Comparison of ENCODE assay signal across 8 cellular contexts in genomic region chr5:173615884-173616576, GRCh38. TPM values are rescaled to one million over a fixed set of nuclear protein-coding genes. Genes with fewer than 3 reads are reported as not detected.
A peak's percentile ranks its signal among the peaks of the same experiment; 100 is the strongest.
DNase-seq lines count a peak whose midpoint lies in the region; ATAC-seq and TF ChIP-seq lines count a peak whose summit lies in the region.

No MANE protein-coding gene starts in this region.

- H4K20me1 ChIP-seq in H9 (ENCODE audit: control insufficient read depth, insufficient read depth, insufficient read length) (no peaks in the 10 kb centered on the region), Loucy (ENCODE audit: insufficient read depth, low read length, poor library complexity, severe bottlenecking) (peaks cover 27% of the 10 kb centered on the region)

- H3K79me1 ChIP-seq in H9 (ENCODE audit: insufficient read depth, low read depth, low read length, poor library complexity, severe bottlenecking), result no peaks in the 10 kb centered on the region
- H3K79me1 ChIP-seq in trophoblast cell (ENCODE audit: low read length), result peaks cover 5% of the 10 kb centered on the region

- H2BK120ac ChIP-seq in H9 (ENCODE audit: low read depth, low read length, poor library complexity, severe bottlenecking) (no peak overlapping the region), trophoblast cell (ENCODE audit: insufficient read depth, low read length, poor library complexity) (peak overlapping the region; percentile 26)

- peak overlapping the region; percentile 87 for H4K12ac ChIP-seq in trophoblast cell (ENCODE audit: low read depth, low read length)

- H3K14ac ChIP-seq in H9 (ENCODE audit: insufficient read depth, low read length) (peak overlapping the region; percentile 92), trophoblast cell (ENCODE audit: low read length) (peak overlapping the region; percentile 76)

- H3K36me3 ChIP-seq in Loucy (ENCODE audit: insufficient read depth, low read length) (no peaks in the 10 kb centered on the region), trophoblast cell (ENCODE audit: control insufficient read depth in 1 of 2, insufficient read depth in 2 of 2, low read length in 2 of 2) (peaks cover 6 to 15% of the 10 kb centered on the region in 2 experiments), tibial nerve (peaks cover 0 to 22% (median 0%) of the 10 kb centered on the region in 3 donors)

- H3T11ph ChIP-seq in H9 (ENCODE audit: low read length), result no peak overlapping the region

- H4K8ac ChIP-seq in H9 (replicated peaks; ENCODE audit: insufficient read length, low read depth, low read length) (no peak overlapping the region), trophoblast cell (ENCODE audit: low read depth, low read length) (peak overlapping the region; percentile 86)

- TF ChIP-seq EP300 in tibial nerve (IDR thresholded peaks at IDR 0.05), result no peak

- H3K27ac ChIP-seq in H9 (ENCODE audit: insufficient read length, low read depth, low read length) (no peak overlapping the region), trophoblast cell (ENCODE audit: low read depth, low read length) (peak overlapping the region; percentile 51), tibial nerve (peak overlapping the region; percentile 93 to 96 (median 95))

- TF ChIP-seq POLR2A in tibial nerve (IDR thresholded peaks at IDR 0.05), result no peak

- H3K9me3 Mint-ChIP-seq in H9, result no peaks in the 10 kb centered on the region
- no peaks in the 10 kb centered on the region for H3K9me3 Mint-ChIP-seq in activated naive CD8-positive, alpha-beta T cell (ENCODE audit: low read depth)

- WGBS in H9 (ENCODE audit: extremely low coverage, insufficient read length, low lambda C conversion rate), result no CpG with 5 or more reads among the region's 55 CpGs
- WGBS in trophoblast cell (ENCODE audit: extremely low coverage, insufficient coverage, insufficient read length), result no CpG with 5 or more reads among the region's 55 CpGs
- WGBS in tibial nerve, 2 donors, result 0 to 1% methylated on average over 17 to 35 of the region's 55 CpGs

- no peak overlapping the region for H4K5ac ChIP-seq in H9 (ENCODE audit: insufficient read length, low read depth, low read length)

- no peak overlapping the region for H4K91ac ChIP-seq in H9 (ENCODE audit: insufficient read length, low read depth, low read length)
- H4K91ac ChIP-seq in trophoblast cell (ENCODE audit: low read depth, low read length), result peak overlapping the region; percentile 62

- H2AK5ac ChIP-seq in H9 (ENCODE audit: insufficient read length, low read length) (no peak overlapping the region), trophoblast cell (ENCODE audit: low read length) (no peak overlapping the region)

- H3K23ac ChIP-seq in H9 (ENCODE audit: insufficient read length, low read depth, low read length) (no peak overlapping the region), trophoblast cell (ENCODE audit: low read length) (no peak overlapping the region)

- peaks cover 5% of the 10 kb centered on the region for H3K4me1 ChIP-seq in H9 (ENCODE audit: insufficient read depth, low read length)
- peaks cover 32% of the 10 kb centered on the region for H3K4me1 ChIP-seq in Loucy (ENCODE audit: insufficient read depth, low read length, poor library complexity, severe bottlenecking)
- peaks cover 7 to 8% of the 10 kb centered on the region in 2 experiments for H3K4me1 ChIP-seq in trophoblast cell (ENCODE audit: control insufficient read depth in 1 of 2, insufficient read depth in 2 of 2, low read length in 2 of 2)
- H3K4me1 ChIP-seq in tibial nerve, result peaks cover 3 to 56% (median 24%) of the 10 kb centered on the region in 4 donors

- H3K4me2 ChIP-seq in H9 (ENCODE audit: insufficient read depth, insufficient read length, low read length) (peak overlapping the region; percentile 81), Loucy (ENCODE audit: low read depth, low read length, poor library complexity, severe bottlenecking) (peak overlapping the region; percentile 82), trophoblast cell (ENCODE audit: low read length) (peak overlapping the region; percentile 80)

- H2BK5ac ChIP-seq in H9 (ENCODE audit: insufficient read length, low read length), result no peak overlapping the region
- peak overlapping the region; percentile 65 for H2BK5ac ChIP-seq in trophoblast cell (ENCODE audit: low read depth, low read length, poor library complexity)

- peak; percentile 37 for DNase-seq in GM04503 (ENCODE audit: low read depth)
- peak; percentile 63 for DNase-seq in H9
- DNase-seq in Right ventricle myocardium inferior (ENCODE audit: missing footprints), result no peak
- DNase-seq in trophoblast cell, result peak; percentile 76 to 77
- peak; percentile 42 to 52 for DNase-seq in tibial nerve (ENCODE audit: low spot score in 2 of 2)

- no peak overlapping the region for H2BK20ac ChIP-seq in H9 (ENCODE audit: low read depth, low read length, poor library complexity, severe bottlenecking)

- no peak overlapping the region for H2BK12ac ChIP-seq in H9 (ENCODE audit: insufficient read length, low read depth, low read length)
- no peak overlapping the region for H2BK12ac ChIP-seq in trophoblast cell (ENCODE audit: low read length)

- no peaks in the 10 kb centered on the region for H3K9me2 ChIP-seq in Loucy (replicated peaks; ENCODE audit: low read depth, low read length)

- peak overlapping the region; percentile 87 for H3K9ac ChIP-seq in H9 (ENCODE audit: extremely low read depth, insufficient read length, low read length)
- peak overlapping the region; percentile 80 for H3K9ac ChIP-seq in Loucy (ENCODE audit: low read depth, low read length, poor library complexity, severe bottlenecking)
- H3K9ac ChIP-seq in trophoblast cell (ENCODE audit: low read length), result peak overlapping the region; percentile 90

- ATAC-seq in SK-N-SH treated with all-trans-retinoic acid at 6 μM for 48 hours (peak; percentile 83), Right ventricle myocardium inferior (peak; percentile 60)

- H3K27ac Mint-ChIP-seq in H9, result peak overlapping the region; percentile 93 to 98 (median 96); a peak in 6 of 7 replicates
- H3K27ac Mint-ChIP-seq in activated naive CD8-positive, alpha-beta T cell, result peak overlapping the region; percentile 84

- no peaks in the 10 kb centered on the region for H3K27me3 Mint-ChIP-seq in H9 (ENCODE audit: low read depth)
- H3K27me3 Mint-ChIP-seq in activated naive CD8-positive, alpha-beta T cell, result no peaks in the 10 kb centered on the region

- no peak overlapping the region for H3K56ac ChIP-seq in H9 (ENCODE audit: insufficient read length, low read depth, low read length)

- H3K9me3 ChIP-seq in H9 (ENCODE audit: control insufficient read depth, low read depth, low read length) (no peaks in the 10 kb centered on the region), Loucy (ENCODE audit: insufficient read depth, low read depth, low read length) (no peaks in the 10 kb centered on the region), trophoblast cell (ENCODE audit: insufficient read depth, low read depth, low read length) (no peaks in the 10 kb centered on the region), tibial nerve (no peaks in the 10 kb centered on the region)

- H2AFZ ChIP-seq in H9 (ENCODE audit: low read length) (no peak overlapping the region), Loucy (ENCODE audit: low read length) (peak overlapping the region; percentile 75; the same call in 1 of the 2 replicates), trophoblast cell (ENCODE audit: insufficient read depth, low read length, poor library complexity) (peak overlapping the region; percentile 14)

- peaks cover 22 to 35% (median 27%) of the 10 kb centered on the region in 3 experiments for H3K36me3 Mint-ChIP-seq in H9 (ENCODE audit: insufficient read depth in 1 of 3, low read depth in 3 of 3)
- peaks cover 3% of the 10 kb centered on the region for H3K36me3 Mint-ChIP-seq in activated naive CD8-positive, alpha-beta T cell

- intact Hi-C loops in Right ventricle myocardium inferior (cut with DNase I), result loop anchor here (5.0 kb wide), 3 partner anchors 146 to 696 kb away; partner anchors contain the start of gene CPEB4

- peaks cover 45% of the 10 kb centered on the region for H3K79me2 ChIP-seq in H9 (ENCODE audit: insufficient read depth, low read length)
- H3K79me2 ChIP-seq in Loucy (ENCODE audit: insufficient read depth, low read length), result peaks cover 50% of the 10 kb centered on the region
- peaks cover 10% of the 10 kb centered on the region for H3K79me2 ChIP-seq in trophoblast cell (ENCODE audit: control insufficient read depth, insufficient read depth, low read length, poor library complexity)

- H2BK15ac ChIP-seq in H9 (ENCODE audit: low read depth, low read length), result no peak overlapping the region

- peak; percentile 72 for TF ChIP-seq CTCF in H9 (conservative IDR thresholded peaks at IDR 0.05)
- TF ChIP-seq CTCF in Loucy (conservative IDR thresholded peaks at IDR 0.05; ENCODE audit: low read length), result peak; percentile 49
- TF ChIP-seq CTCF in tibial nerve (IDR thresholded peaks at IDR 0.05), result peak; percentile 62 to 82 (median 69)

- H3K4me3 Mint-ChIP-seq in H9, result peak overlapping the region; percentile 95 to 97
- peak overlapping the region; percentile 95 for H3K4me3 Mint-ChIP-seq in activated naive CD8-positive, alpha-beta T cell

- H3K4me1 Mint-ChIP-seq in H9, result peaks cover 39 to 40% of the 10 kb centered on the region in 2 experiments
- H3K4me1 Mint-ChIP-seq in activated naive CD8-positive, alpha-beta T cell (ENCODE audit: low read depth), result peaks cover 58% of the 10 kb centered on the region

- peaks cover 4% of the 10 kb centered on the region for H3K23me2 ChIP-seq in H9 (ENCODE audit: insufficient read length, low read depth, low read length, poor library complexity, severe bottlenecking)

- H3K18ac ChIP-seq in H9 (ENCODE audit: insufficient read length, low read depth, low read length) (peak overlapping the region; percentile 90), trophoblast cell (ENCODE audit: low read length) (peak overlapping the region; percentile 73)

- H3K27me3 ChIP-seq in H9 (ENCODE audit: insufficient read depth, low read length) (no peaks in the 10 kb centered on the region), Loucy (ENCODE audit: insufficient read depth, low read length, poor library complexity, severe bottlenecking) (no peaks in the 10 kb centered on the region), trophoblast cell (ENCODE audit: insufficient read depth, low read length) (no peaks in the 10 kb centered on the region), tibial nerve (no peaks in the 10 kb centered on the region)

- H3K4me3 ChIP-seq in Loucy (ENCODE audit: low read length, poor library complexity, severe bottlenecking) (peak overlapping the region; percentile 83), trophoblast cell (ENCODE audit: low read depth, low read length) (peak overlapping the region; percentile 93), tibial nerve (peak overlapping the region; percentile 67 to 98 (median 86))

- no peaks in the 10 kb centered on the region for H3F3A ChIP-seq in Loucy (ENCODE audit: low read depth)

- H3K4ac ChIP-seq in H9 (ENCODE audit: low read depth, low read length) (no peak overlapping the region), trophoblast cell (ENCODE audit: low read depth, low read length) (peak overlapping the region; percentile 35)

RNA-seq across cellular contexts. Expression of gene BOD1, which starts 0.4 kb away (rescaled TPM):
- total RNA-seq in H9 (2021) (120 and 121 TPM in 2 replicates), Right ventricle myocardium inferior (46.4 TPM), tibial nerve (10 to 100 TPM; 37.3 to 55.1 (median 44.7) TPM)
- 58.2 and 60.5 TPM in 2 replicates for polyA plus RNA-seq in trophoblast cell (2013)
